In the genomic region with DNA sequence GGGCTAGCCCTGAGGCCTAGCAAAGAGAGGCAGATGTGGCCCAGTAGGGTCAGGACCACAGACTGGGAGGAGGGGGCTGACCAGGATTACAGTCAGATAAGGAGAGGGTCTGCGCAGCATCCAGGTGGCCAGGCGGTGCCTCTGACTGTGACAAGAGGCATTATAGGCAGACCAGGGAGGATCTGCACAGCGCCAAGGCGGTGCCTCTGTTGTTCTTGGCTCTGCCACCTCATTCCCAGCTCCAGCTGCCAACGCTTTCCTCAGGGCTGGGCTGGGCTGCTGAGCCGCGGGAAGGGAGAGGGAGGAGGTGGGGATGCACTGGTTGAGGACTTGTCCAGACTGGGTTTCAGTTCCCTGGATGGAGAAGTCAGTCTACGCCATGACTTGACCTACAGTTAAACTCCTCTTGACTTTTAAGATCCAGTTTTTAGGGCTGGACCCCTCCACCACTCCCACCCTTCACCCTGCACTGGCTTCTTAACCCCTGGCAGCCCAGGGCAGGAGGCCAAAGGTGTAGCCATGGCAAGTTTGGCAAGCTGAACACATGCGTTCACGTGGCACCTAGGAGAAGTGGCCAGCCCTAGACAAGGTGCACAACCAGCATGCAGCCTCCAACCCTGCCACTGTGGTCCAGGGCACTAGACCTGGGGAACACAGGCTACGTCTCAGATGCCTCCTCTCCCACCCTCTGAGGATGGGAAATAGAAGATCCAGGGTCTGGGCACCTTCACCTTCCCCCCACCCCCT, we compare ENCODE assay signal across 1 cellular context.
TF ChIP-seq lines count a peak whose summit lies in the region.

No MANE protein-coding gene starts in this region.

TF ChIP-seq in WTC11, 78 proteins besides CTCF, POLR2A, EP300 and RAD21 (continued from another document):
- TF ChIP-seq, protein P1, sequence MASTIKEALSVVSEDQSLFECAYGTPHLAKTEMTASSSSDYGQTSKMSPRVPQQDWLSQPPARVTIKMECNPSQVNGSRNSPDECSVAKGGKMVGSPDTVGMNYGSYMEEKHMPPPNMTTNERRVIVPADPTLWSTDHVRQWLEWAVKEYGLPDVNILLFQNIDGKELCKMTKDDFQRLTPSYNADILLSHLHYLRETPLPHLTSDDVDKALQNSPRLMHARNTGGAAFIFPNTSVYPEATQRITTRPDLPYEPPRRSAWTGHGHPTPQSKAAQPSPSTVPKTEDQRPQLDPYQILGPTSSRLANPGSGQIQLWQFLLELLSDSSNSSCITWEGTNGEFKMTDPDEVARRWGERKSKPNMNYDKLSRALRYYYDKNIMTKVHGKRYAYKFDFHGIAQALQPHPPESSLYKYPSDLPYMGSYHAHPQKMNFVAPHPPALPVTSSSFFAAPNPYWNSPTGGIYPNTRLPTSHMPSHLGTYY (CRISPR knock-in tag; IDR thresholded peaks at IDR 0.05), result no peak
- no peak for TF ChIP-seq ZNF121 (CRISPR knock-in tag; IDR thresholded peaks at IDR 0.05)
- no peak for TF ChIP-seq PRRX2 (CRISPR knock-in tag; IDR thresholded peaks at IDR 0.05)
- no peak for TF ChIP-seq FOXK1 (CRISPR knock-in tag; IDR thresholded peaks at IDR 0.05)
- TF ChIP-seq, protein P2, sequence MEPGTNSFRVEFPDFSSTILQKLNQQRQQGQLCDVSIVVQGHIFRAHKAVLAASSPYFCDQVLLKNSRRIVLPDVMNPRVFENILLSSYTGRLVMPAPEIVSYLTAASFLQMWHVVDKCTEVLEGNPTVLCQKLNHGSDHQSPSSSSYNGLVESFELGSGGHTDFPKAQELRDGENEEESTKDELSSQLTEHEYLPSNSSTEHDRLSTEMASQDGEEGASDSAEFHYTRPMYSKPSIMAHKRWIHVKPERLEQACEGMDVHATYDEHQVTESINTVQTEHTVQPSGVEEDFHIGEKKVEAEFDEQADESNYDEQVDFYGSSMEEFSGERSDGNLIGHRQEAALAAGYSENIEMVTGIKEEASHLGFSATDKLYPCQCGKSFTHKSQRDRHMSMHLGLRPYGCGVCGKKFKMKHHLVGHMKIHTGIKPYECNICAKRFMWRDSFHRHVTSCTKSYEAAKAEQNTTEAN (CRISPR knock-in tag; IDR thresholded peaks at IDR 0.05), result no peak
